8 cellular contexts compared by ENCODE assay signal in genomic region chr18:7566587-7567486, GRCh38. TPM values are rescaled to one million over a fixed set of nuclear protein-coding genes. Genes with fewer than 3 reads are reported as not detected.
DNase-seq lines count a peak whose midpoint lies in the region; ATAC-seq and TF ChIP-seq lines count a peak whose summit lies in the region.

Gene PTPRM, plus strand, starts transcription at chr18:7567316. Its CDS starts 503 bp downstream, at chr18:7567819.

- no peaks in the 10 kb centered on the region for H3K9me3 Mint-ChIP-seq in activated CD8-positive, alpha-beta T cell treated with anti-CD3 and anti-CD28 coated beads, Interleukin-2, amount 10 ng/mL, durations not matched to agents 7 days and 5 days (ENCODE audit: insufficient read depth)

- intact Hi-C loops in lower lobe of right lung (cut with DNase I): no loop called here

- peak within 1 kb of the TSS; percentile 98 for H3K27ac ChIP-seq in lower lobe of right lung

- H3K36me3 ChIP-seq in endocrine pancreas (ENCODE audit: control insufficient read depth, insufficient read depth, low read length) (no peaks in the 10 kb centered on the region), lower lobe of right lung (no peaks in the 10 kb centered on the region)

- H3K4me3 Mint-ChIP-seq in activated CD8-positive, alpha-beta T cell treated with anti-CD3 and anti-CD28 coated beads, Interleukin-2, amount 10 ng/mL, durations not matched to agents 7 days and 5 days: no peak within 1 kb of the TSS

- ATAC-seq in HG02798 (IDR thresholded peaks at IDR 0.05; ENCODE audit: poor library complexity, unreplicated experiment) (peak; percentile 88), lower lobe of right lung (peak; percentile 92 to 96)
- ATAC-seq in activated CD8-positive, alpha-beta T cell treated with anti-CD3 and anti-CD28 coated beads, Interleukin-2, amount 10 ng/mL, durations not matched to agents 7 days and 5 days: peak; percentile 96

- DNase-seq in NCI-H2107 (lab: John Stamatoyannopoulos, UW) (peak; percentile 20), NCI-H2107 treated with DMSO at 0.1 percent for 48 hours (lab: John Stamatoyannopoulos, UW; ENCODE audit: unreplicated experiment) (no peak), NCI-H1694 (lab: John Stamatoyannopoulos, UW) (peak; percentile 3), lower lobe of right lung (peak; percentile 89)
- DNase-seq in activated CD8-positive, alpha-beta T cell treated with anti-CD3 and anti-CD28 coated beads, Interleukin-2, amount 10 ng/mL, durations not matched to agents 7 days and 5 days: peak; percentile 49
- DNase-seq in stimulated activated CD4-positive, alpha-beta T cell treated with anti-CD3 and anti-CD28 coated beads, Interleukin-4, amount 100 ng/mL, for 1 hour: peak; percentile 49

- peaks cover 43% of the 10 kb centered on the region for H3K27me3 Mint-ChIP-seq in activated CD8-positive, alpha-beta T cell treated with anti-CD3 and anti-CD28 coated beads, Interleukin-2, amount 10 ng/mL, durations not matched to agents 7 days and 5 days (ENCODE audit: low read depth)

- H3K27me3 ChIP-seq in endocrine pancreas (ENCODE audit: control insufficient read depth, insufficient read depth, low read length): no peaks in the 10 kb centered on the region
- no peaks in the 10 kb centered on the region for H3K27me3 ChIP-seq in lower lobe of right lung (ENCODE audit: low read depth)

- peaks cover 1% of the 10 kb centered on the region for H3K4me1 Mint-ChIP-seq in activated CD8-positive, alpha-beta T cell treated with anti-CD3 and anti-CD28 coated beads, Interleukin-2, amount 10 ng/mL, durations not matched to agents 7 days and 5 days (ENCODE audit: low read depth)

- TF ChIP-seq CTCF in lower lobe of right lung (IDR thresholded peaks at IDR 0.05): no peak

- CTCF ChIA-PET in activated CD8-positive, alpha-beta T cell treated with anti-CD3 and anti-CD28 coated beads, Interleukin-2, amount 10 ng/mL, durations not matched to agents 7 days and 5 days (lab: Charles Lee): interaction anchor here (0.9 to 1.3 kb wide), 3 partner anchors 13 to 68 kb away, joined by 3 read pairs; no protein-coding TSS in a partner anchor

- H3K9me3 ChIP-seq in endocrine pancreas (ENCODE audit: control insufficient read depth, low read length) (no peaks in the 10 kb centered on the region), lower lobe of right lung (no peaks in the 10 kb centered on the region)

- H3K4me1 ChIP-seq in endocrine pancreas (ENCODE audit: control insufficient read depth, insufficient read depth, low read length) (peaks cover 4% of the 10 kb centered on the region), lower lobe of right lung (peaks cover 44% of the 10 kb centered on the region)

- no peaks in the 10 kb centered on the region for H3K36me3 Mint-ChIP-seq in activated CD8-positive, alpha-beta T cell treated with anti-CD3 and anti-CD28 coated beads, Interleukin-2, amount 10 ng/mL, durations not matched to agents 7 days and 5 days (ENCODE audit: low read depth)

- H3K27ac Mint-ChIP-seq in activated CD8-positive, alpha-beta T cell treated with anti-CD3 and anti-CD28 coated beads, Interleukin-2, amount 10 ng/mL, durations not matched to agents 7 days and 5 days: no peak within 1 kb of the TSS

- POLR2A ChIA-PET in activated CD8-positive, alpha-beta T cell treated with anti-CD3 and anti-CD28 coated beads, Interleukin-2, amount 10 ng/mL, durations not matched to agents 7 days and 5 days (lab: Charles Lee): no interaction called here

- H3K9ac ChIP-seq in endocrine pancreas (ENCODE audit: control insufficient read depth, insufficient read depth, low read length): peak within 1 kb of the TSS; percentile 89

- H3K4me3 ChIP-seq in endocrine pancreas (ENCODE audit: control insufficient read depth, insufficient read depth, low read length): peak within 1 kb of the TSS; percentile 43
- H3K4me3 ChIP-seq in lower lobe of right lung: peak within 1 kb of the TSS; percentile 89

RNA-seq across cellular contexts. Expression of gene PTPRM, which starts in this region (rescaled TPM):
- 1 to 10 TPM in 1 of 2 experiments, under 1 TPM in 1; 0.76 to 1.0 TPM for total RNA-seq in activated CD8-positive, alpha-beta T cell treated with anti-CD3 and anti-CD28 coated beads, Interleukin-2, amount 10 ng/mL, durations not matched to agents 7 days and 5 days
- 85.2 TPM for total RNA-seq in lower lobe of right lung

Comparison
In these comparisons a context has a peak if more than half of its experiments do, and no peak if none do; other contexts are left out.
1. RNA of gene PTPRM (total RNA-seq): 85.2 TPM in lower lobe of right lung (single experiment); 0.76 to 1.0 TPM in activated CD8-positive, alpha-beta T cell treated with anti-CD3 and anti-CD28 coated beads, Interleukin-2, amount 10 ng/mL, durations not matched to agents 7 days and 5 days; every median in the first group is over 10 times any median in the second.
2. Peak in every context shown above with its lines, with median percentiles within 50 percentile points of each other: ATAC-seq.